In genomic region chr6:91268941-91269340, GRCh38 we compare ENCODE assay signal across 20 cellular contexts.
"Had no signal": no experiment of that assay in that cellular context is flagged by ENCODE, and none has a peak within 500 bp of the region (broad histone marks: within the 10 kb centered on the region; RNA-seq: fewer than 3 reads in every experiment).

No MANE protein-coding gene starts in this region.

- H3K27me3 Mint-ChIP-seq: naive thymus-derived CD4-positive, alpha-beta T cell; type B pancreatic cell had no signal

- H3K4me3 Mint-ChIP-seq: naive thymus-derived CD4-positive, alpha-beta T cell; nephron progenitor cell; type B pancreatic cell had no signal

- H3K4me3 ChIP-seq: gastrocnemius medialis, heart right ventricle, lung, psoas muscle, skin epidermis, thyroid gland, uterus had no signal

- H3K27ac ChIP-seq: gastrocnemius medialis, heart right ventricle, psoas muscle, skin epidermis, thyroid gland, uterus had no signal

- H3K9me3 Mint-ChIP-seq: nephron progenitor cell, type B pancreatic cell had no signal

- H3K36me3 ChIP-seq: gastrocnemius medialis, heart right ventricle, thyroid gland, uterus had no signal

- FAIRE-seq: endometrium had no signal

- H3K9me3 ChIP-seq: gastrocnemius medialis, psoas muscle, thyroid gland, uterus had no signal

- DNase-seq: effector memory CD4-positive, alpha-beta T cell; gastrocnemius medialis; heart right ventricle; hypothalamus; islet precursor cell; left ventricle myocardium superior; mesendoderm; naive thymus-derived CD4-positive, alpha-beta T cell; nephron progenitor cell; psoas muscle; retina; stimulated activated naive CD4-positive, alpha-beta T cell treated with Interleukin-2 at 50 U/mL for 16 hours; thyroid gland; uterus had no signal

- H3K4me1 Mint-ChIP-seq: naive thymus-derived CD4-positive, alpha-beta T cell; nephron progenitor cell had no signal

- H3K36me3 Mint-ChIP-seq: naive thymus-derived CD4-positive, alpha-beta T cell; type B pancreatic cell had no signal

- ATAC-seq: esophagus mucosa; gastrocnemius medialis; heart right ventricle; left ventricle myocardium superior; naive thymus-derived CD4-positive, alpha-beta T cell; psoas muscle; sciatic nerve had no signal

- H3K27ac Mint-ChIP-seq: naive thymus-derived CD4-positive, alpha-beta T cell; nephron progenitor cell; type B pancreatic cell had no signal

- H3K27me3 ChIP-seq: gastrocnemius medialis, heart right ventricle, thyroid gland, uterus had no signal

- H3K4me1 ChIP-seq: gastrocnemius medialis, heart right ventricle, psoas muscle, thyroid gland, uterus had no signal
